ENCODE assay signal across 19 cellular contexts in genomic region chr13:109348514-109349340, GRCh38.
DNase-seq lines count a peak whose midpoint lies in the region; TF ChIP-seq lines count a peak whose summit lies in the region.
"Had no signal": no experiment of that assay in that cellular context is flagged by ENCODE, and none has a peak within 500 bp of the region (broad histone marks: within the 10 kb centered on the region; RNA-seq: fewer than 3 reads in every experiment).

No MANE protein-coding gene starts in this region.

- H3K9me3 ChIP-seq in MM.1S (replicated peaks; ENCODE audit: insufficient read depth, low read length) = no peaks in the 10 kb centered on the region
- H3K9me3 ChIP-seq: SJCRH30, tibial artery had no signal

- no peaks in the 10 kb centered on the region for H3K9me3 Mint-ChIP-seq in endothelial cell (ENCODE audit: unreplicated experiment)
- H3K9me3 Mint-ChIP-seq: nephron had no signal

- no peaks in the 10 kb centered on the region for H3K36me3 Mint-ChIP-seq in endothelial cell (ENCODE audit: low read depth, unreplicated experiment)

- no peak overlapping the region for H2AFZ ChIP-seq in MM.1S (ENCODE audit: low read length)

- no peak overlapping the region for H3K4me3 Mint-ChIP-seq in endothelial cell (ENCODE audit: unreplicated experiment)
- H3K4me3 Mint-ChIP-seq: nephron had no signal

- H3K27me3 ChIP-seq in MM.1S (replicated peaks; ENCODE audit: insufficient read depth, low read length) = no peaks in the 10 kb centered on the region
- H3K27me3 ChIP-seq: SJCRH30, tibial artery had no signal

- no peak overlapping the region for H3K4me2 ChIP-seq in MM.1S (ENCODE audit: low read depth, low read length)

- no peak overlapping the region for H3K27ac ChIP-seq in MM.1S (ENCODE audit: low read length)
- H3K27ac ChIP-seq: SJCRH30, tibial artery had no signal

- TF ChIP-seq CTCF in astrocyte of the spinal cord (IDR thresholded peaks at IDR 0.05; ENCODE audit: low read depth, low read length) (no peak), MM.1S (IDR thresholded peaks at IDR 0.05; ENCODE audit: low read length) (no peak), endothelial cell (IDR thresholded peaks at IDR 0.05; ENCODE audit: unreplicated experiment) (no peak)

- in situ Hi-C loops in astrocyte of the spinal cord (cut with HindIII; ENCODE audit: low sequenced_read_pairs) = no loop called here

- H4K20me1 ChIP-seq in MM.1S (ENCODE audit: insufficient read depth, low read length) = no peaks in the 10 kb centered on the region

- H3K27ac Mint-ChIP-seq in endothelial cell (ENCODE audit: unreplicated experiment) = no peak overlapping the region
- H3K27ac Mint-ChIP-seq: nephron had no signal

- H3K36me3 ChIP-seq in MM.1S (replicated peaks; ENCODE audit: insufficient read depth, low read length) = no peaks in the 10 kb centered on the region
- H3K36me3 ChIP-seq: SJCRH30, tibial artery had no signal

- DNase-seq in AG08396 (ENCODE audit: low spot score) (peak; percentile 31), HT1080 (ENCODE audit: low read depth) (peak; percentile 70), astrocyte of the spinal cord (ENCODE audit: low read depth, low spot score) (peak; percentile 65), iris pigment epithelial cell (ENCODE audit: low read depth) (peak; percentile 66), NOMO-1 treated with dmso at 0.1 percent for 144 hours (lab: John Stamatoyannopoulos, UW; ENCODE audit: unreplicated experiment) (no peak), MM.1S (no peak), endothelial cell (ENCODE audit: low spot score) (no peak), putamen (ENCODE audit: low spot score) (no peak)
- DNase-seq: activated CD4-positive, alpha-beta T cell treated with anti-CD3 and anti-CD28 coated beads, Interleukin-2, amount 50 U/mL, for 4 hours; dermis blood vessel endothelial cell; DMS 273 treated with DMSO at 0.1 percent for 48 hours; NCI-H1105 treated with DMSO at 0.1 percent for 48 hours; NCI-H2227 treated with DMSO at 0.1 percent for 48 hours; retina; SJCRH30; stimulated activated CD4-positive, alpha-beta T cell treated with anti-CD3 and anti-CD28 coated beads, Interleukin-2, amount 100 ng/mL, for 24 hours; tibial artery had no signal

- H3K79me2 ChIP-seq in MM.1S (ENCODE audit: low read length) = no peaks in the 10 kb centered on the region

- H3K9ac ChIP-seq in MM.1S (ENCODE audit: low read length) = no peak overlapping the region

- H3K4me3 ChIP-seq in astrocyte of the spinal cord (ENCODE audit: low read depth, low read length) = no peak overlapping the region
- no peak overlapping the region for H3K4me3 ChIP-seq in MM.1S (ENCODE audit: low read length)
- H3K4me3 ChIP-seq: lung, SJCRH30, tibial artery had no signal

- H3K27me3 Mint-ChIP-seq in endothelial cell (ENCODE audit: unreplicated experiment) = peaks cover 2% of the 10 kb centered on the region

- H3K9me2 ChIP-seq in MM.1S (replicated peaks; ENCODE audit: insufficient read depth, low read length) = no peaks in the 10 kb centered on the region

- no peaks in the 10 kb centered on the region for H3F3A ChIP-seq in MM.1S (ENCODE audit: insufficient read depth, low read length)

- no peaks in the 10 kb centered on the region for H3K4me1 Mint-ChIP-seq in endothelial cell (ENCODE audit: unreplicated experiment)
- H3K4me1 Mint-ChIP-seq: nephron had no signal

- no peaks in the 10 kb centered on the region for H3K4me1 ChIP-seq in MM.1S (ENCODE audit: low read length)
- H3K4me1 ChIP-seq: SJCRH30, tibial artery had no signal

Comparison
In these comparisons a context has a peak if more than half of its experiments do, and no peak if none do; other contexts are left out.
1. DNase-seq: peak in AG08396 (single experiment), HT1080 (single experiment), astrocyte of the spinal cord (single experiment) and iris pigment epithelial cell (single experiment); none in NOMO-1 treated with dmso at 0.1 percent for 144 hours (single experiment), MM.1S (single experiment), endothelial cell (single experiment) and putamen (single experiment).